ENCODE assay signal across 8 cellular contexts in genomic region chr11:77188323-77188911, GRCh38.
DNase-seq lines count a peak whose midpoint lies in the region; ATAC-seq and TF ChIP-seq lines count a peak whose summit lies in the region.

No MANE protein-coding gene starts in this region.

- H3K36me3 ChIP-seq in H7 (replicated peaks; ENCODE audit: control insufficient read depth, insufficient read depth, low read length): no peaks in the 10 kb centered on the region

- peak; percentile 94 for DNase-seq in H7
- DNase-seq in NCI-H2196 treated with DMSO at 0.1 percent for 48 hours (lab: John Stamatoyannopoulos, UW; ENCODE audit: unreplicated experiment): peak; percentile 63
- peak; percentile 21 to 36 (median 29) for DNase-seq in activated CD4-positive, CD25-positive, alpha-beta regulatory T cell (lab: John Stamatoyannopoulos, UW)
- DNase-seq in cardiac fibroblast (ENCODE audit: low read depth in 2 of 2): peak; percentile 85
- peak; percentile 54 for DNase-seq in kidney glomerular epithelial cell (lab: John Stamatoyannopoulos, UW)
- DNase-seq in stimulated activated CD4-positive, alpha-beta T cell treated with anti-CD3 and anti-CD28 coated beads, Interleukin-4, amount 100 ng/mL, for 1 hour: peak; percentile 62

- peak; percentile 96 for TF ChIP-seq CTCF in C4-2B (conservative IDR thresholded peaks at IDR 0.05)
- TF ChIP-seq CTCF in cardiac fibroblast (IDR thresholded peaks at IDR 0.05; ENCODE audit: low read depth, low read length): peak; percentile 86

- no peak overlapping the region for H3K4me3 ChIP-seq in H7 (ENCODE audit: insufficient read depth, low read depth, low read length)
- H3K4me3 ChIP-seq in cardiac fibroblast (replicated peaks in 1 of 2; ENCODE audit: low read depth in 2 of 2, low read length in 2 of 2): no peak overlapping the region

- H3K27me3 ChIP-seq in H7 (ENCODE audit: control insufficient read depth, insufficient read depth, low read length): no peaks in the 10 kb centered on the region

- no peak for ATAC-seq in GM19351 (IDR thresholded peaks at IDR 0.05; ENCODE audit: unreplicated experiment)

- H3K27ac ChIP-seq in C4-2B: no peak overlapping the region

Comparison
In these comparisons a context has a peak if more than half of its experiments do, and no peak if none do; other contexts are left out.
1. DNase-seq: peak in every context shown above with its lines; median percentile 94 in H7; 85 in cardiac fibroblast; 63 in NCI-H2196 treated with DMSO at 0.1 percent for 48 hours; 62 in stimulated activated CD4-positive, alpha-beta T cell treated with anti-CD3 and anti-CD28 coated beads, Interleukin-4, amount 100 ng/mL, for 1 hour; 54 in kidney glomerular epithelial cell; 29 in activated CD4-positive, CD25-positive, alpha-beta regulatory T cell.